ENCODE assay signal across 9 cellular contexts in genomic region chr5:151662805-151663204, GRCh38. TPM values are rescaled to one million over a fixed set of nuclear protein-coding genes. Genes with fewer than 3 reads are reported as not detected.
DNase-seq lines count a peak whose midpoint lies in the region; ATAC-seq and TF ChIP-seq lines count a peak whose summit lies in the region.
"Had no signal": no experiment of that assay in that cellular context is flagged by ENCODE, and none has a peak within 500 bp of the region (broad histone marks: within the 10 kb centered on the region; RNA-seq: fewer than 3 reads in every experiment).

No MANE protein-coding gene starts in this region.

- no peaks in the 10 kb centered on the region for H3K79me1 ChIP-seq in trophoblast cell (ENCODE audit: low read length)

- no peak overlapping the region for H3K23ac ChIP-seq in trophoblast cell (ENCODE audit: low read length)

- H3K27ac ChIP-seq in right atrium auricular region (peak overlapping the region; percentile 80 to 90), hepatocyte (peak overlapping the region; percentile 44), aorta (ENCODE audit: low read depth in 1 of 2, low read length in 2 of 2) (peak overlapping the region; percentile 43 to 80), trophoblast cell (ENCODE audit: low read depth, low read length) (no peak overlapping the region)

- H4K91ac ChIP-seq in trophoblast cell (ENCODE audit: low read depth, low read length): no peak overlapping the region

- H3K79me2 ChIP-seq in hepatocyte (no peaks in the 10 kb centered on the region), trophoblast cell (ENCODE audit: control insufficient read depth, insufficient read depth, low read length, poor library complexity) (no peaks in the 10 kb centered on the region)

- H3K27me3 ChIP-seq in right atrium auricular region: no peaks in the 10 kb centered on the region
- H3K27me3 ChIP-seq in hepatocyte: no peaks in the 10 kb centered on the region
- no peaks in the 10 kb centered on the region for H3K27me3 ChIP-seq in aorta (ENCODE audit: control insufficient read depth in 1 of 2, insufficient read depth in 2 of 2, low read length in 1 of 2)
- no peaks in the 10 kb centered on the region for H3K27me3 ChIP-seq in trophoblast cell (ENCODE audit: insufficient read depth, low read length)

- H3K9me2 ChIP-seq in hepatocyte (replicated peaks; ENCODE audit: insufficient read depth): no peaks in the 10 kb centered on the region

- no peak overlapping the region for H2AK5ac ChIP-seq in trophoblast cell (ENCODE audit: low read length)

- DNase-seq in right atrium auricular region (ENCODE audit: low spot score) (no peak), Right ventricle myocardium inferior (ENCODE audit: missing footprints) (no peak), hepatocyte (ENCODE audit: low spot score) (no peak), aorta (no peak), trophoblast cell (no peak), left colon (no peak)
- no peak for DNase-seq in activated CD8-positive, alpha-beta memory T cell treated with anti-CD3 and anti-CD28 coated beads, Interleukin-2, amount 50 U/mL, for 4 hours
- DNase-seq: effector CD4-positive, alpha-beta T cell had no signal

- no peak overlapping the region for H2BK5ac ChIP-seq in trophoblast cell (ENCODE audit: low read depth, low read length, poor library complexity)

- H3K18ac ChIP-seq in trophoblast cell (ENCODE audit: low read length): no peak overlapping the region

- H3K36me3 ChIP-seq in right atrium auricular region (peaks cover 52% of the 10 kb centered on the region), hepatocyte (replicated peaks; ENCODE audit: insufficient read depth, low read depth) (no peaks in the 10 kb centered on the region), aorta (ENCODE audit: control insufficient read depth in 1 of 2, insufficient read depth in 2 of 2, low read length in 1 of 2) (peaks cover 8 to 30% of the 10 kb centered on the region in 2 donors), trophoblast cell (ENCODE audit: control insufficient read depth in 1 of 2, insufficient read depth in 2 of 2, low read length in 2 of 2) (peaks cover 44 to 60% of the 10 kb centered on the region in 2 experiments)

- H2AFZ ChIP-seq in hepatocyte: no peak overlapping the region
- H2AFZ ChIP-seq in trophoblast cell (ENCODE audit: insufficient read depth, low read length, poor library complexity): no peak overlapping the region

- no peak overlapping the region for H3K4ac ChIP-seq in trophoblast cell (ENCODE audit: low read depth, low read length)

- H3K14ac ChIP-seq in trophoblast cell (ENCODE audit: low read length): no peak overlapping the region

- H4K12ac ChIP-seq in trophoblast cell (ENCODE audit: low read depth, low read length): no peak overlapping the region

- no peak for TF ChIP-seq CTCF in right atrium auricular region (IDR thresholded peaks at IDR 0.05)
- TF ChIP-seq CTCF in hepatocyte (IDR thresholded peaks at IDR 0.05; ENCODE audit: poor library complexity): no peak

- no peak overlapping the region for H2BK12ac ChIP-seq in trophoblast cell (ENCODE audit: low read length)

- peaks cover 0 to 60% of the 10 kb centered on the region in 2 donors for H3K4me1 ChIP-seq in right atrium auricular region
- peaks cover 27% of the 10 kb centered on the region for H3K4me1 ChIP-seq in hepatocyte (ENCODE audit: insufficient read depth)
- peaks cover 0 to 4% of the 10 kb centered on the region in 2 donors for H3K4me1 ChIP-seq in aorta (ENCODE audit: control insufficient read depth in 1 of 2, insufficient read depth in 2 of 2, low read length in 2 of 2)
- peaks cover 0 to 4% of the 10 kb centered on the region in 2 experiments for H3K4me1 ChIP-seq in trophoblast cell (ENCODE audit: control insufficient read depth in 1 of 2, insufficient read depth in 2 of 2, low read length in 2 of 2)

- H2BK120ac ChIP-seq in trophoblast cell (ENCODE audit: insufficient read depth, low read length, poor library complexity): no peak overlapping the region

- no peak overlapping the region for H3K4me2 ChIP-seq in hepatocyte
- H3K4me2 ChIP-seq in trophoblast cell (ENCODE audit: low read length): no peak overlapping the region

- no peak overlapping the region for H4K8ac ChIP-seq in trophoblast cell (ENCODE audit: low read depth, low read length)

- H4K20me1 ChIP-seq in hepatocyte (ENCODE audit: insufficient read depth, poor library complexity, severe bottlenecking): peaks cover 5% of the 10 kb centered on the region

- 88% methylated on average over 4 of the region's 4 CpGs for WGBS in hepatocyte (ENCODE audit: low lambda C conversion rate, missing lambda C conversion rate)
- WGBS in aorta, 2 donors: 54 to 59% methylated on average over 4 of the region's 4 CpGs
- WGBS in trophoblast cell (ENCODE audit: extremely low coverage, insufficient coverage, insufficient read length): no CpG with 5 or more reads among the region's 4 CpGs

- H3K9me3 ChIP-seq in right atrium auricular region: no peaks in the 10 kb centered on the region
- no peaks in the 10 kb centered on the region for H3K9me3 ChIP-seq in hepatocyte (ENCODE audit: low read depth)
- H3K9me3 ChIP-seq in aorta (ENCODE audit: control insufficient read depth, low read length): no peaks in the 10 kb centered on the region
- no peaks in the 10 kb centered on the region for H3K9me3 ChIP-seq in trophoblast cell (ENCODE audit: insufficient read depth, low read depth, low read length)

- ATAC-seq in Right ventricle myocardium inferior: no peak
- ATAC-seq in HG03280 (IDR thresholded peaks at IDR 0.05; ENCODE audit: unreplicated experiment): peak; percentile 36
- ATAC-seq in aorta (ENCODE audit: low FRiP score): no peak
- ATAC-seq in left colon: no peak

- intact Hi-C loops in Right ventricle myocardium inferior (cut with DNase I) (loop anchor here (5.0 kb wide), 1 partner anchor 34 kb away; no protein-coding TSS in a partner anchor), aorta (cut with DNase I) (loop anchor here in 1 of 2 donors (5.0 kb wide), 1 partner anchor 34 kb away; no protein-coding TSS in a partner anchor), left colon (cut with DNase I, micrococcal nuclease) (no loop called here)

- H3K4me3 ChIP-seq in right atrium auricular region (no peak overlapping the region), hepatocyte (no peak overlapping the region), aorta (ENCODE audit: low read length in 2 of 2) (no peak overlapping the region), trophoblast cell (ENCODE audit: low read depth, low read length) (no peak overlapping the region)

- H3K9ac ChIP-seq in trophoblast cell (ENCODE audit: low read length): no peak overlapping the region

RNA-seq across cellular contexts. Expression of gene SPARC, which starts 23.9 kb away (rescaled TPM):
- 100 to 1,000 TPM; 292 to 567 TPM for total RNA-seq in right atrium auricular region
- total RNA-seq in Right ventricle myocardium inferior: 517 TPM
- 4,086 and 4,089 TPM in 2 replicates for total RNA-seq in hepatocyte
- 15,889 and 16,729 TPM in 2 replicates for polyA plus RNA-seq in hepatocyte
- total RNA-seq in aorta: 1,000 to 10,000 TPM; 2,087 to 2,608 TPM
- 1,000 to 10,000 TPM; 1,151 to 1,861 TPM for polyA plus RNA-seq in aorta
- polyA plus RNA-seq in trophoblast cell (2013): 1,673 and 1,689 TPM in 2 replicates
- total RNA-seq in left colon: 100 to 1,000 TPM in 1 of 2 donors, 10 to 100 TPM in 1; 91.3 to 178 TPM
